17 cellular contexts compared by ENCODE assay signal in the genomic region with DNA sequence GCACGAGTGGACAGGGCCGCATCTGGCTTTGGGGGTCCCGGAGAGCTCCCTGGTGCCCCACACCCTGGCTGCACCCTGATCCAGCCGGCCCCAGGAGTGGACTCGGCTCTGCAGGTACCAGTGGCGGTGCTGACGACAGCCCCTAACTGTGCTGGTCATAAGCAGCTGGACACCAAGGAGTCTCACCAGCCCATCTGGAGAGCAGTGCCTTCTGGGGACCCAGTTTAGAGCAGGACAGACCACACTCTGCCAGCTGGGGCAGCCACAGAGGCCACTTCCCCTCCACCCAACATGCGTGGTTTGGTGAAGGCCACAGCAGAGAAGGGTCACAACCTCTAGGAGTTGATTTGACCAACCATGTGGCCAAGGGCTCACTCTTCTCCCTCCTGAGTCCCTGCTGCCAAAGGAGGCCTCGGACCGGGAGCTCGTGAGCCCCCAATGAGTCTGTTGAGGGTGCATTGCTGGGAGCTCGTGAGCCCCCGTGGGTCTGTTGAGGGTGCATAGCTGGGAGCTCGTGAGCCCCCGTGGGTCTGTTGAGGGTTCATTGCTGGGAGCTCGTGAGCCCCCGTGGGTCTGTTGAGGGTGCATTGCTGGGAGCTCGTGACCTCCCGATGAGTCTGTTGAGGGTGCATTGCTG. TPM values are rescaled to one million over a fixed set of nuclear protein-coding genes. Genes with fewer than 3 reads are reported as not detected.
DNase-seq lines count a peak whose midpoint lies in the region; ATAC-seq and TF ChIP-seq lines count a peak whose summit lies in the region.
"Had no signal": no experiment of that assay in that cellular context is flagged by ENCODE, and none has a peak within 500 bp of the region (broad histone marks: within the 10 kb centered on the region; RNA-seq: fewer than 3 reads in every experiment).

No MANE protein-coding gene starts in this region.

- peak overlapping the region; percentile 88 to 89 for H3K27ac ChIP-seq in tibial artery

- H3K36me3 Mint-ChIP-seq in chondrocyte (ENCODE audit: low read depth) = no peaks in the 10 kb centered on the region
- H3K36me3 Mint-ChIP-seq: activated naive CD4-positive, alpha-beta T cell treated with anti-CD3 and anti-CD28 coated beads, Interleukin-2, amount 50 U/mL, for 72 hours; CD4-positive, CD25-positive, alpha-beta regulatory T cell; stimulated activated naive B cell treated with anti-CD40 and anti-IgM and Interleukin-4, amounts not matched to agents 10 μg/mL and 1 μg/mL and 100 μg/mL, for 72 hours had no signal

- peaks cover 0 to 5% of the 10 kb centered on the region in 2 donors for H3K27me3 ChIP-seq in tibial artery

- peaks cover 6% of the 10 kb centered on the region for H3K27me3 Mint-ChIP-seq in chondrocyte (ENCODE audit: low read depth)

- no peak for ATAC-seq in mucosa of descending colon
- ATAC-seq: activated naive CD4-positive, alpha-beta T cell treated with anti-CD3 and anti-CD28 coated beads, Interleukin-2, amount 50 U/mL, for 72 hours; stimulated activated naive B cell treated with anti-CD40 and anti-IgM and Interleukin-4, amounts not matched to agents 10 μg/mL and 1 μg/mL and 100 μg/mL, for 72 hours had no signal

- H3K4me1 ChIP-seq in mucosa of descending colon (ENCODE audit: low read depth) (peaks cover 27% of the 10 kb centered on the region), tibial artery (peaks cover 28 to 50% (median 44%) of the 10 kb centered on the region in 4 donors)

- no peaks in the 10 kb centered on the region for H3K9me3 Mint-ChIP-seq in chondrocyte (ENCODE audit: low read depth)
- H3K9me3 Mint-ChIP-seq: activated naive CD4-positive, alpha-beta T cell treated with anti-CD3 and anti-CD28 coated beads, Interleukin-2, amount 50 U/mL, for 72 hours; stimulated activated naive B cell treated with anti-CD40 and anti-IgM and Interleukin-4, amounts not matched to agents 10 μg/mL and 1 μg/mL and 100 μg/mL, for 72 hours had no signal

- TF ChIP-seq CTCF in chondrocyte (IDR thresholded peaks at IDR 0.05) = no peak
- TF ChIP-seq CTCF in mucosa of descending colon (IDR thresholded peaks at IDR 0.05) = no peak
- no peak for TF ChIP-seq CTCF in tibial artery (IDR thresholded peaks at IDR 0.05)

- H3K27ac Mint-ChIP-seq in chondrocyte (ENCODE audit: unreplicated experiment) = no peak overlapping the region
- H3K27ac Mint-ChIP-seq: CD4-positive, CD25-positive, alpha-beta regulatory T cell; stimulated activated naive B cell treated with anti-CD40 and anti-IgM and Interleukin-4, amounts not matched to agents 10 μg/mL and 1 μg/mL and 100 μg/mL, for 72 hours had no signal

- DNase-seq in activated effector memory CD4-positive, alpha-beta T cell treated with anti-CD3 and anti-CD28 coated beads, Interleukin-2, amount 50 U/mL, for 16 hours = peak; percentile 61
- DNase-seq in activated effector memory CD4-positive, alpha-beta T cell treated with Interleukin-2 at 50 U/mL for 16 hours = no peak
- peak; percentile 89 for DNase-seq in chondrocyte (ENCODE audit: low spot score)
- DNase-seq in mucosa of descending colon = peak in 2 of 3 donors; percentile 19 to 36
- DNase-seq in tibial artery = peak; percentile 18 to 57
- DNase-seq in inferior parietal cortex (ENCODE audit: extremely low spot score) = no peak
- DNase-seq in stimulated activated CD8-positive, alpha-beta memory T cell treated with anti-CD3 and anti-CD28 coated beads, Interleukin-4, amount 100 ng/mL, for 48 hours = no peak
- no peak for DNase-seq in AG08395 (ENCODE audit: low spot score)
- DNase-seq: activated CD4-positive, alpha-beta T cell treated with anti-CD3 and anti-CD28 coated beads for 48 hours; CD4-positive, CD25-positive, alpha-beta regulatory T cell; DND-41; NCI-H1092; NCI-H526 treated with DMSO at 0.1 percent for 48 hours; occipital lobe; stimulated activated CD4-positive, alpha-beta T cell treated with anti-CD3 and anti-CD28 coated beads, Interleukin-12 subunit alpha, Interleukin-12 subunit beta, amount 100 ng/mL, for 4 hours; stimulated activated naive B cell treated with anti-CD40 and anti-IgM and Interleukin-4, amounts not matched to agents 10 μg/mL and 1 μg/mL and 100 μg/mL, for 72 hours had no signal

- H3K36me3 ChIP-seq in mucosa of descending colon (ENCODE audit: low read depth) (no peaks in the 10 kb centered on the region), tibial artery (no peaks in the 10 kb centered on the region)

- no peak overlapping the region for H3K4me3 ChIP-seq in mucosa of descending colon
- H3K4me3 ChIP-seq in tibial artery = no peak overlapping the region

- intact Hi-C loops in mucosa of descending colon (cut with DNase I, micrococcal nuclease) = no loop called here
- intact Hi-C loops in tibial artery (cut with DNase I; ENCODE audit: low total_unique reads) = no loop called here

- no peaks in the 10 kb centered on the region for H3K9me3 ChIP-seq in mucosa of descending colon
- H3K9me3 ChIP-seq in tibial artery = no peaks in the 10 kb centered on the region

- peaks cover 41% of the 10 kb centered on the region for H3K4me1 Mint-ChIP-seq in chondrocyte (ENCODE audit: low read depth)

- no peak overlapping the region for H3K4me3 Mint-ChIP-seq in chondrocyte (ENCODE audit: unreplicated experiment)
- H3K4me3 Mint-ChIP-seq: CD4-positive, CD25-positive, alpha-beta regulatory T cell; stimulated activated naive B cell treated with anti-CD40 and anti-IgM and Interleukin-4, amounts not matched to agents 10 μg/mL and 1 μg/mL and 100 μg/mL, for 72 hours had no signal

RNA-seq across cellular contexts. Expression of a gene that starts 16.0 kb away (rescaled TPM):
- 29.5 to 40.6 TPM (median 40.1 TPM) in 3 replicates for total RNA-seq in chondrocyte
- total RNA-seq in mucosa of descending colon = 10 to 100 TPM; 31.7 to 92.8 (median 32.0) TPM

Comparison
In these comparisons a context has a peak if more than half of its experiments do, and no peak if none do; other contexts are left out.
1. DNase-seq: peak in activated effector memory CD4-positive, alpha-beta T cell treated with anti-CD3 and anti-CD28 coated beads, Interleukin-2, amount 50 U/mL, for 16 hours (single experiment), chondrocyte (single experiment), mucosa of descending colon (2 of 3) and tibial artery (2 of 2); none in activated effector memory CD4-positive, alpha-beta T cell treated with Interleukin-2 at 50 U/mL for 16 hours (single experiment), inferior parietal cortex (single experiment), stimulated activated CD8-positive, alpha-beta memory T cell treated with anti-CD3 and anti-CD28 coated beads, Interleukin-4, amount 100 ng/mL, for 48 hours (single experiment) and AG08395 (single experiment).